2 cellular contexts compared by ENCODE assay signal in the genomic region with DNA sequence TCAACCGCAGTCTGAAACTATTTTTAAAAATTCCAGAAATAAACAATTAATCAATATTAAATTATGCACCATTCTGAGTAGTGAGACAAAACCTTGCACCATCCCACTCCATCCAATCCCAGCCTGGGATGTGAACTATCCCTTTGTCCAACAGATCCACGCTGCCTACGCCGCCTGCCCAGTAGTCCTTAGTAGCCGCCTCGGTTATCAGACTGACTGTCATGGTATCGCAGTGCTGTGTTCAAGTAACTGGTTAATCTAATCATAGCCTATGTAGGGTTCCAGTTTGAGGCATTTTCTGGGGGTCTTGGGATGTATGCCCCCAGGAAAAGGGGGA.
TF ChIP-seq lines count a peak whose summit lies in the region.

No MANE protein-coding gene starts in this region.

TF ChIP-seq in SK-N-SH, 30 proteins besides CTCF, POLR2A, EP300 and RAD21 (continued from another document):
- TF ChIP-seq, protein P1, sequence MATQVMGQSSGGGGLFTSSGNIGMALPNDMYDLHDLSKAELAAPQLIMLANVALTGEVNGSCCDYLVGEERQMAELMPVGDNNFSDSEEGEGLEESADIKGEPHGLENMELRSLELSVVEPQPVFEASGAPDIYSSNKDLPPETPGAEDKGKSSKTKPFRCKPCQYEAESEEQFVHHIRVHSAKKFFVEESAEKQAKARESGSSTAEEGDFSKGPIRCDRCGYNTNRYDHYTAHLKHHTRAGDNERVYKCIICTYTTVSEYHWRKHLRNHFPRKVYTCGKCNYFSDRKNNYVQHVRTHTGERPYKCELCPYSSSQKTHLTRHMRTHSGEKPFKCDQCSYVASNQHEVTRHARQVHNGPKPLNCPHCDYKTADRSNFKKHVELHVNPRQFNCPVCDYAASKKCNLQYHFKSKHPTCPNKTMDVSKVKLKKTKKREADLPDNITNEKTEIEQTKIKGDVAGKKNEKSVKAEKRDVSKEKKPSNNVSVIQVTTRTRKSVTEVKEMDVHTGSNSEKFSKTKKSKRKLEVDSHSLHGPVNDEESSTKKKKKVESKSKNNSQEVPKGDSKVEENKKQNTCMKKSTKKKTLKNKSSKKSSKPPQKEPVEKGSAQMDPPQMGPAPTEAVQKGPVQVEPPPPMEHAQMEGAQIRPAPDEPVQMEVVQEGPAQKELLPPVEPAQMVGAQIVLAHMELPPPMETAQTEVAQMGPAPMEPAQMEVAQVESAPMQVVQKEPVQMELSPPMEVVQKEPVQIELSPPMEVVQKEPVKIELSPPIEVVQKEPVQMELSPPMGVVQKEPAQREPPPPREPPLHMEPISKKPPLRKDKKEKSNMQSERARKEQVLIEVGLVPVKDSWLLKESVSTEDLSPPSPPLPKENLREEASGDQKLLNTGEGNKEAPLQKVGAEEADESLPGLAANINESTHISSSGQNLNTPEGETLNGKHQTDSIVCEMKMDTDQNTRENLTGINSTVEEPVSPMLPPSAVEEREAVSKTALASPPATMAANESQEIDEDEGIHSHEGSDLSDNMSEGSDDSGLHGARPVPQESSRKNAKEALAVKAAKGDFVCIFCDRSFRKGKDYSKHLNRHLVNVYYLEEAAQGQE (IDR thresholded peaks at IDR 0.05; ENCODE audit: low read depth, low read length) = no peak
- TF ChIP-seq, protein P2, sequence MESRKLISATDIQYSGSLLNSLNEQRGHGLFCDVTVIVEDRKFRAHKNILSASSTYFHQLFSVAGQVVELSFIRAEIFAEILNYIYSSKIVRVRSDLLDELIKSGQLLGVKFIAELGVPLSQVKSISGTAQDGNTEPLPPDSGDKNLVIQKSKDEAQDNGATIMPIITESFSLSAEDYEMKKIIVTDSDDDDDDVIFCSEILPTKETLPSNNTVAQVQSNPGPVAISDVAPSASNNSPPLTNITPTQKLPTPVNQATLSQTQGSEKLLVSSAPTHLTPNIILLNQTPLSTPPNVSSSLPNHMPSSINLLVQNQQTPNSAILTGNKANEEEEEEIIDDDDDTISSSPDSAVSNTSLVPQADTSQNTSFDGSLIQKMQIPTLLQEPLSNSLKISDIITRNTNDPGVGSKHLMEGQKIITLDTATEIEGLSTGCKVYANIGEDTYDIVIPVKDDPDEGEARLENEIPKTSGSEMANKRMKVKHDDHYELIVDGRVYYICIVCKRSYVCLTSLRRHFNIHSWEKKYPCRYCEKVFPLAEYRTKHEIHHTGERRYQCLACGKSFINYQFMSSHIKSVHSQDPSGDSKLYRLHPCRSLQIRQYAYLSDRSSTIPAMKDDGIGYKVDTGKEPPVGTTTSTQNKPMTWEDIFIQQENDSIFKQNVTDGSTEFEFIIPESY (IDR thresholded peaks at IDR 0.05; ENCODE audit: borderline replicate concordance, low read depth) = no peak
- TF ChIP-seq GATA2 (CRISPR knock-in tag; IDR thresholded peaks at IDR 0.05) (no peak), POLR2AphosphoS5 (IDR thresholded peaks at IDR 0.05; ENCODE audit: low read depth, low read length) (no peak), TEAD4 (IDR thresholded peaks at IDR 0.05; ENCODE audit: borderline replicate concordance, insufficient read depth) (no peak), SMC3 (IDR thresholded peaks at IDR 0.05; ENCODE audit: low read depth, low read length) (no peak), FOXJ3 (CRISPR knock-in tag; IDR thresholded peaks at IDR 0.05) (no peak), RFX5 (IDR thresholded peaks at IDR 0.05; ENCODE audit: low read length) (no peak), ELF1 (IDR thresholded peaks at IDR 0.05) (no peak), MXI1 (IDR thresholded peaks at IDR 0.05; ENCODE audit: low read depth, low read length) (no peak), FOSL2 (IDR thresholded peaks at IDR 0.05; ENCODE audit: borderline replicate concordance, low read depth) (no peak), MAX (IDR thresholded peaks at IDR 0.05; ENCODE audit: low read depth) (no peak)
- TF ChIP-seq, protein P3, sequence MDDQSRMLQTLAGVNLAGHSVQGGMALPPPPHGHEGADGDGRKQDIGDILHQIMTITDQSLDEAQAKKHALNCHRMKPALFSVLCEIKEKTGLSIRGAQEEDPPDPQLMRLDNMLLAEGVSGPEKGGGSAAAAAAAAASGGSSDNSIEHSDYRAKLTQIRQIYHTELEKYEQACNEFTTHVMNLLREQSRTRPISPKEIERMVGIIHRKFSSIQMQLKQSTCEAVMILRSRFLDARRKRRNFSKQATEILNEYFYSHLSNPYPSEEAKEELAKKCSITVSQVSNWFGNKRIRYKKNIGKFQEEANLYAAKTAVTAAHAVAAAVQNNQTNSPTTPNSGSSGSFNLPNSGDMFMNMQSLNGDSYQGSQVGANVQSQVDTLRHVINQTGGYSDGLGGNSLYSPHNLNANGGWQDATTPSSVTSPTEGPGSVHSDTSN (IDR thresholded peaks at IDR 0.05) = no peak

TF ChIP-seq in SK-N-SH treated with all-trans-retinoic acid at 6 μM for 48 hours, 23 proteins besides CTCF, POLR2A, EP300 and RAD21 (continued from another document):
- TF ChIP-seq, protein P4, sequence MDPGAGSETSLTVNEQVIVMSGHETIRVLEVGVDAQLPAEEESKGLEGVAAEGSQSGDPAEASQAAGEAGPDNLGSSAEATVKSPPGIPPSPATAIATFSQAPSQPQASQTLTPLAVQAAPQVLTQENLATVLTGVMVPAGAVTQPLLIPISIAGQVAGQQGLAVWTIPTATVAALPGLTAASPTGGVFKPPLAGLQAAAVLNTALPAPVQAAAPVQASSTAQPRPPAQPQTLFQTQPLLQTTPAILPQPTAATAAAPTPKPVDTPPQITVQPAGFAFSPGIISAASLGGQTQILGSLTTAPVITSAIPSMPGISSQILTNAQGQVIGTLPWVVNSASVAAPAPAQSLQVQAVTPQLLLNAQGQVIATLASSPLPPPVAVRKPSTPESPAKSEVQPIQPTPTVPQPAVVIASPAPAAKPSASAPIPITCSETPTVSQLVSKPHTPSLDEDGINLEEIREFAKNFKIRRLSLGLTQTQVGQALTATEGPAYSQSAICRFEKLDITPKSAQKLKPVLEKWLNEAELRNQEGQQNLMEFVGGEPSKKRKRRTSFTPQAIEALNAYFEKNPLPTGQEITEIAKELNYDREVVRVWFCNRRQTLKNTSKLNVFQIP (CRISPR knock-in tag; IDR thresholded peaks at IDR 0.05; ENCODE audit: borderline replicate concordance, low read depth) = no peak
- TF ChIP-seq OSR1 (CRISPR knock-in tag; IDR thresholded peaks at IDR 0.05) (no peak), PATZ1 (CRISPR knock-in tag; IDR thresholded peaks at IDR 0.05; ENCODE audit: borderline replicate concordance) (no peak), SNAI2 (CRISPR knock-in tag; IDR thresholded peaks at IDR 0.05) (no peak), ZFP3 (CRISPR knock-in tag; IDR thresholded peaks at IDR 0.05) (no peak), ARNTL (CRISPR knock-in tag; IDR thresholded peaks at IDR 0.05; ENCODE audit: borderline replicate concordance, low read depth) (no peak), ZNF565 (CRISPR knock-in tag; conservative IDR thresholded peaks at IDR 0.05; ENCODE audit: low read depth) (no peak), TOX (CRISPR knock-in tag; IDR thresholded peaks at IDR 0.05; ENCODE audit: borderline replicate concordance) (no peak), CREB5 (CRISPR knock-in tag; IDR thresholded peaks at IDR 0.05; ENCODE audit: low read depth) (no peak), PPARA (CRISPR knock-in tag; IDR thresholded peaks at IDR 0.05; ENCODE audit: borderline replicate concordance) (no peak), GLIS3 (CRISPR knock-in tag; IDR thresholded peaks at IDR 0.05) (no peak), TCF4 (CRISPR knock-in tag; IDR thresholded peaks at IDR 0.05; ENCODE audit: borderline replicate concordance) (no peak), ZC3H10 (CRISPR knock-in tag; IDR thresholded peaks at IDR 0.05) (no peak), CSRNP3 (CRISPR knock-in tag; IDR thresholded peaks at IDR 0.05) (no peak), ZFP30 (CRISPR knock-in tag; IDR thresholded peaks at IDR 0.05) (no peak), ZNF70 (CRISPR knock-in tag; IDR thresholded peaks at IDR 0.05) (no peak)
